8 cellular contexts compared by ENCODE assay signal in the genomic region with DNA sequence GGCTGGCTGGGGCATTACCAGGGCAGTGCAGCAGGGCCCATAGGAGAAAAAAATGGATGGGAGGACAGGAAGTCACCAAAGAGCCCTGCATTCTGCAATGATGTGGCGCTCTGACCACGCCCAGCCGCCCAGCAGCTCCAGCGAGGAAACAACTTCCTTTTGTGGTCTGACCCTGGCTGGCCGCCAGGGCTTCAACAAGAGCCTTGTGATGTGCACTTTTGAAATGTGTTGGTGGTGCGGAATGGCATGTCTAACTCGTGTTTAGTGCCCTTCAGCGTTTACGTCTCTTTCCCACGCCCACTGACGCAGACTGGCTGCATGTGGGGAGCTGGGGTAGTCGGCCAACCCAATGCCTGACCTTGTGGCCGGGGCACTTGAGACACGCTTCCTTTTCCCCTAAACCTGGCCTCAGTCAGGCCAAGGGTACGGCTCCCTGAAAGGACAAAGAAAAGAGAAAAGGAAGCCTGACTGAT.
DNase-seq lines count a peak whose midpoint lies in the region; ATAC-seq and TF ChIP-seq lines count a peak whose summit lies in the region.

No MANE protein-coding gene starts in this region.

- TF ChIP-seq EP300 in SK-N-SH (IDR thresholded peaks at IDR 0.05; ENCODE audit: borderline replicate concordance in 1 of 2, low read depth in 1 of 2, low read length in 1 of 2), result no peak

- peak overlapping the region; percentile 8 for H3K4me3 Mint-ChIP-seq in activated CD8-positive, alpha-beta T cell treated with anti-CD3 and anti-CD28 coated beads for 36 hours

- no peak overlapping the region for H3K27ac ChIP-seq in SK-N-SH (ENCODE audit: low read depth in 2 of 2, low read length in 1 of 2)

- no peak overlapping the region for H2AFZ ChIP-seq in SK-N-SH (ENCODE audit: low read depth)

- no peaks in the 10 kb centered on the region for H3K27me3 ChIP-seq in SK-N-SH (ENCODE audit: insufficient read depth)

- H3K79me2 ChIP-seq in SK-N-SH (ENCODE audit: insufficient read depth), result no peaks in the 10 kb centered on the region

- DNase-seq in NCI-H226 (peak; percentile 94), myocyte (ENCODE audit: low read depth) (peak; percentile 90), SK-N-SH (no peak)
- DNase-seq in activated CD8-positive, alpha-beta T cell treated with anti-CD3 and anti-CD28 coated beads for 36 hours, result peak; percentile 96
- peak; percentile 58 for DNase-seq in effector CD4-positive, alpha-beta T cell
- peak; percentile 57 to 72 for DNase-seq in stimulated activated CD8-positive, alpha-beta memory T cell treated with anti-CD3 and anti-CD28 coated beads, Interleukin-7, amount 100 ng/mL, for 4 hours (ENCODE audit: low read depth in 2 of 2)

- no peak for TF ChIP-seq RAD21 in SK-N-SH (IDR thresholded peaks at IDR 0.05; ENCODE audit: low read length)

- H3K4me1 Mint-ChIP-seq in activated CD8-positive, alpha-beta T cell treated with anti-CD3 and anti-CD28 coated beads for 36 hours (ENCODE audit: low read depth), result peaks cover 19% of the 10 kb centered on the region

- no peaks in the 10 kb centered on the region for H3K9me2 ChIP-seq in SK-N-SH

- 69% methylated on average over 15 of the region's 15 CpGs for WGBS in SK-N-SH (ENCODE audit: low lambda C conversion rate)

- H3K9me3 ChIP-seq in SK-N-SH, result no peaks in the 10 kb centered on the region

- H3K4me1 ChIP-seq in SK-N-SH (ENCODE audit: control insufficient read depth in 1 of 2, insufficient read depth in 2 of 2, low read depth in 1 of 2, low read length in 1 of 2), result no peaks in the 10 kb centered on the region; a peak in 1 of 4 replicates

- POLR2A ChIA-PET in activated CD8-positive, alpha-beta T cell treated with anti-CD3 and anti-CD28 coated beads for 36 hours (lab: Charles Lee), result interaction anchor here (0.8 to 2.3 kb wide), 4 partner anchors 27 to 534 kb away, joined by 3 to 6 read pairs (median 4); a partner anchor contains a TSS
- POLR2A ChIA-PET in SK-N-SH (lab: Yijun Ruan, JAX), result no interaction called here

- intact Hi-C loops in activated CD8-positive, alpha-beta T cell treated with anti-CD3 and anti-CD28 coated beads for 36 hours (cut with micrococcal nuclease), result no loop called here

- H3K27ac Mint-ChIP-seq in activated CD8-positive, alpha-beta T cell treated with anti-CD3 and anti-CD28 coated beads for 36 hours, result peak overlapping the region; percentile 86

- no peak overlapping the region for H3K9ac ChIP-seq in SK-N-SH

- H3K36me3 ChIP-seq in SK-N-SH (replicated peaks in 1 of 2; ENCODE audit: control insufficient read depth in 1 of 2, insufficient read depth in 2 of 2, low read length in 1 of 2), result no peaks in the 10 kb centered on the region

- no peaks in the 10 kb centered on the region for H3K9me3 Mint-ChIP-seq in activated CD8-positive, alpha-beta T cell treated with anti-CD3 and anti-CD28 coated beads for 36 hours

- no peaks in the 10 kb centered on the region for H3K27me3 Mint-ChIP-seq in activated CD8-positive, alpha-beta T cell treated with anti-CD3 and anti-CD28 coated beads for 36 hours

- CTCF ChIA-PET in activated CD8-positive, alpha-beta T cell treated with anti-CD3 and anti-CD28 coated beads for 36 hours (lab: Charles Lee), result interaction anchor here (0.6 kb wide), 1 partner anchor 82 kb away, joined by 3 read pairs; a partner anchor contains a TSS
- CTCF ChIA-PET in SK-N-SH (lab: Yijun Ruan, JAX), result interaction anchor here (1.4 kb wide), 1 partner anchor 23 kb away, joined by 3 read pairs; no protein-coding TSS in a partner anchor

- peak; percentile 84 for ATAC-seq in GM18508 (IDR thresholded peaks at IDR 0.05; ENCODE audit: insufficient read depth, unreplicated experiment)
- peak; percentile 90 for ATAC-seq in HG02885 (IDR thresholded peaks at IDR 0.05; ENCODE audit: poor library complexity, unreplicated experiment)
- ATAC-seq in activated CD8-positive, alpha-beta T cell treated with anti-CD3 and anti-CD28 coated beads for 36 hours, result peak; percentile 94

- no peaks in the 10 kb centered on the region for H4K20me1 ChIP-seq in SK-N-SH (ENCODE audit: insufficient read depth)

- no peak overlapping the region for H3K4me3 ChIP-seq in SK-N-SH (ENCODE audit: low read depth in 2 of 2, low read length in 1 of 2)

- no peaks in the 10 kb centered on the region for H3K36me3 Mint-ChIP-seq in activated CD8-positive, alpha-beta T cell treated with anti-CD3 and anti-CD28 coated beads for 36 hours (ENCODE audit: low read depth)

- no peaks in the 10 kb centered on the region for H3F3A ChIP-seq in SK-N-SH (replicated peaks; ENCODE audit: insufficient read depth)

- no peak overlapping the region for H3K4me2 ChIP-seq in SK-N-SH

- TF ChIP-seq CTCF in activated CD8-positive, alpha-beta T cell treated with anti-CD3 and anti-CD28 coated beads for 36 hours (IDR thresholded peaks at IDR 0.05), result no peak
- no peak for TF ChIP-seq CTCF in SK-N-SH (IDR thresholded peaks at IDR 0.05)

TF ChIP-seq in SK-N-SH, 30 proteins besides CTCF, POLR2A, EP300 and RAD21:
- TF ChIP-seq RFX5 (IDR thresholded peaks at IDR 0.05; ENCODE audit: low read length) (no peak), FOXM1 (IDR thresholded peaks at IDR 0.05; ENCODE audit: low read depth) (no peak), CHD2 (IDR thresholded peaks at IDR 0.05; ENCODE audit: low read length, partially characterized antibody) (no peak), RXRA (IDR thresholded peaks at IDR 0.05; ENCODE audit: borderline replicate concordance, low read depth) (no peak), FOSL2 (IDR thresholded peaks at IDR 0.05; ENCODE audit: borderline replicate concordance, low read depth) (no peak), SMC3 (IDR thresholded peaks at IDR 0.05; ENCODE audit: low read depth, low read length) (no peak), POLR2AphosphoS5 (IDR thresholded peaks at IDR 0.05; ENCODE audit: low read depth, low read length) (no peak), EZH2phosphoT487 (IDR thresholded peaks at IDR 0.05; ENCODE audit: borderline replicate concordance, low read depth) (no peak), GABPA (IDR thresholded peaks at IDR 0.05; ENCODE audit: low read depth) (no peak)
- TF ChIP-seq, protein P1, sequence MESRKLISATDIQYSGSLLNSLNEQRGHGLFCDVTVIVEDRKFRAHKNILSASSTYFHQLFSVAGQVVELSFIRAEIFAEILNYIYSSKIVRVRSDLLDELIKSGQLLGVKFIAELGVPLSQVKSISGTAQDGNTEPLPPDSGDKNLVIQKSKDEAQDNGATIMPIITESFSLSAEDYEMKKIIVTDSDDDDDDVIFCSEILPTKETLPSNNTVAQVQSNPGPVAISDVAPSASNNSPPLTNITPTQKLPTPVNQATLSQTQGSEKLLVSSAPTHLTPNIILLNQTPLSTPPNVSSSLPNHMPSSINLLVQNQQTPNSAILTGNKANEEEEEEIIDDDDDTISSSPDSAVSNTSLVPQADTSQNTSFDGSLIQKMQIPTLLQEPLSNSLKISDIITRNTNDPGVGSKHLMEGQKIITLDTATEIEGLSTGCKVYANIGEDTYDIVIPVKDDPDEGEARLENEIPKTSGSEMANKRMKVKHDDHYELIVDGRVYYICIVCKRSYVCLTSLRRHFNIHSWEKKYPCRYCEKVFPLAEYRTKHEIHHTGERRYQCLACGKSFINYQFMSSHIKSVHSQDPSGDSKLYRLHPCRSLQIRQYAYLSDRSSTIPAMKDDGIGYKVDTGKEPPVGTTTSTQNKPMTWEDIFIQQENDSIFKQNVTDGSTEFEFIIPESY (IDR thresholded peaks at IDR 0.05; ENCODE audit: borderline replicate concordance, low read depth), result no peak
- TF ChIP-seq, protein P2, sequence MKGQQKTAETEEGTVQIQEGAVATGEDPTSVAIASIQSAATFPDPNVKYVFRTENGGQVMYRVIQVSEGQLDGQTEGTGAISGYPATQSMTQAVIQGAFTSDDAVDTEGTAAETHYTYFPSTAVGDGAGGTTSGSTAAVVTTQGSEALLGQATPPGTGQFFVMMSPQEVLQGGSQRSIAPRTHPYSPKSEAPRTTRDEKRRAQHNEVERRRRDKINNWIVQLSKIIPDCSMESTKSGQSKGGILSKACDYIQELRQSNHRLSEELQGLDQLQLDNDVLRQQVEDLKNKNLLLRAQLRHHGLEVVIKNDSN (IDR thresholded peaks at IDR 0.05; ENCODE audit: borderline replicate concordance, low read depth), result no peak
- TF ChIP-seq, protein P3, sequence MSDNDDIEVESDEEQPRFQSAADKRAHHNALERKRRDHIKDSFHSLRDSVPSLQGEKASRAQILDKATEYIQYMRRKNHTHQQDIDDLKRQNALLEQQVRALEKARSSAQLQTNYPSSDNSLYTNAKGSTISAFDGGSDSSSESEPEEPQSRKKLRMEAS (IDR thresholded peaks at IDR 0.05; ENCODE audit: low read depth), result no peak
